In genomic region chr11:10398525-10398924, GRCh38 we compare ENCODE assay signal across 1 cellular context.
TF ChIP-seq lines count a peak whose summit lies in the region.

No MANE protein-coding gene starts in this region.

TF ChIP-seq in A549, 52 proteins besides CTCF, POLR2A, EP300 and RAD21 (continued from another document):
- no peak for TF ChIP-seq HES2 (IDR thresholded peaks at IDR 0.05)
- no peak for TF ChIP-seq HEYL (CRISPR knock-in tag; IDR thresholded peaks at IDR 0.05)
- TF ChIP-seq HOXB13 (CRISPR knock-in tag; IDR thresholded peaks at IDR 0.05; ENCODE audit: low read depth): no peak
- TF ChIP-seq ZNF302 (CRISPR knock-in tag; IDR thresholded peaks at IDR 0.05): no peak
- no peak for TF ChIP-seq RNF2 (IDR thresholded peaks at IDR 0.05; ENCODE audit: borderline replicate concordance, low read depth)
- TF ChIP-seq MYC (IDR thresholded peaks at IDR 0.05; ENCODE audit: borderline replicate concordance, low read length): no peak
- no peak for TF ChIP-seq SMC3 (IDR thresholded peaks at IDR 0.05)
- TF ChIP-seq CBX2 (IDR thresholded peaks at IDR 0.05; ENCODE audit: borderline replicate concordance, low read depth): no peak
- TF ChIP-seq MAFK (IDR thresholded peaks at IDR 0.05; ENCODE audit: partially characterized antibody): no peak
- no peak for TF ChIP-seq ZFP36 (IDR thresholded peaks at IDR 0.05; ENCODE audit: borderline replicate concordance, partially characterized antibody)
- TF ChIP-seq EHF (CRISPR knock-in tag; IDR thresholded peaks at IDR 0.05): no peak
- no peak for TF ChIP-seq HOXB5 (CRISPR knock-in tag; IDR thresholded peaks at IDR 0.05)
